In genomic region chr9:38643456-38644173, GRCh38 we compare ENCODE assay signal across 25 cellular contexts. TPM values are rescaled to one million over a fixed set of nuclear protein-coding genes. Genes with fewer than 3 reads are reported as not detected.
"Had no signal": no experiment of that assay in that cellular context is flagged by ENCODE, and none has a peak within 500 bp of the region (broad histone marks: within the 10 kb centered on the region; RNA-seq: fewer than 3 reads in every experiment).

No MANE protein-coding gene starts in this region.

- H3K36me3 ChIP-seq: colonic mucosa, heart left ventricle, left ventricle myocardium inferior, prostate gland, thoracic aorta, upper lobe of left lung had no signal

- H3K4me3 ChIP-seq: colonic mucosa, heart left ventricle, left ventricle myocardium inferior, prostate gland, skin epidermis, thoracic aorta, upper lobe of left lung had no signal

- DNase-seq: activated CD4-positive, alpha-beta memory T cell treated with anti-CD3 and anti-CD28 coated beads, Interleukin-2, amount 10 ng/mL, durations not matched to agents 7 days and 5 days; activated CD4-positive, alpha-beta T cell treated with anti-CD3 and anti-CD28 coated beads for 36 hours; activated CD8-positive, alpha-beta memory T cell treated with anti-CD3 and anti-CD28 coated beads, Interleukin-2, amount 10 ng/mL, durations not matched to agents 7 days and 5 days; activated naive CD4-positive, alpha-beta T cell treated with Interleukin-2 at 50 U/mL for 16 hours; activated naive CD8-positive, alpha-beta T cell treated with anti-CD3 and anti-CD28 coated beads, Interleukin-2, amount 10 ng/mL, durations not matched to agents 7 days and 5 days; central memory CD4-positive, alpha-beta T cell; colonic mucosa; erythroblast; heart left ventricle; kidney; left ventricle myocardium inferior; mammary epithelial cell; right cardiac atrium; stimulated activated CD4-positive, alpha-beta T cell treated with anti-CD3 and anti-CD28 coated beads, Interleukin-15, amount 100 ng/mL, for 24 hours; stimulated activated CD4-positive, alpha-beta T cell treated with anti-CD3 and anti-CD28 coated beads, Interleukin-4, amount 100 ng/mL, for 1 hour; stimulated activated naive CD8-positive, alpha-beta T cell treated with anti-CD3 and anti-CD28 coated beads, Interleukin-15, amount 100 ng/mL, for 72 hours had no signal

- H3K36me3 Mint-ChIP-seq: activated CD8-positive, alpha-beta memory T cell treated with anti-CD3 and anti-CD28 coated beads, Interleukin-2, amount 10 ng/mL, durations not matched to agents 7 days and 5 days; activated naive CD8-positive, alpha-beta T cell treated with anti-CD3 and anti-CD28 coated beads, Interleukin-2, amount 10 ng/mL, durations not matched to agents 7 days and 5 days; brain; WTC11 had no signal

- H3K9me3 Mint-ChIP-seq: activated CD4-positive, alpha-beta memory T cell treated with anti-CD3 and anti-CD28 coated beads, Interleukin-2, amount 10 ng/mL, durations not matched to agents 7 days and 5 days; activated naive CD8-positive, alpha-beta T cell treated with anti-CD3 and anti-CD28 coated beads, Interleukin-2, amount 10 ng/mL, durations not matched to agents 7 days and 5 days; activated T-helper 2 cell treated with anti-CD3 and anti-CD28 coated beads, Interferon-gamma antibody, Interleukin-2, Interleukin-4, amounts not matched to agents 10 μg/mL and 5 μg/mL and 100 μg/mL, durations not matched to agents 14 hours and 24 hours and 36 hours; brain; stimulated activated naive CD8-positive, alpha-beta T cell treated with anti-CD3 and anti-CD28 coated beads, Interleukin-15, amount 100 ng/mL, for 72 hours; T-helper 2 cell treated with Interferon-gamma antibody and Interleukin-4, amounts not matched to agents 5 μg/mL and 100 μg/mL, for 36 hours had no signal

- H3K27ac ChIP-seq: colonic mucosa, heart left ventricle, left ventricle myocardium inferior, prostate gland, skin epidermis, thoracic aorta, upper lobe of left lung had no signal

- H3K4me1 ChIP-seq: colonic mucosa, prostate gland, upper lobe of left lung had no signal

- ATAC-seq: activated CD4-positive, alpha-beta T cell treated with anti-CD3 and anti-CD28 coated beads for 36 hours; activated CD8-positive, alpha-beta memory T cell treated with anti-CD3 and anti-CD28 coated beads, Interleukin-2, amount 10 ng/mL, durations not matched to agents 7 days and 5 days; heart left ventricle; right cardiac atrium; stimulated activated naive CD8-positive, alpha-beta T cell treated with anti-CD3 and anti-CD28 coated beads, Interleukin-15, amount 100 ng/mL, for 72 hours had no signal

- H3K9me3 ChIP-seq: colonic mucosa, heart left ventricle, left ventricle myocardium inferior, prostate gland, thoracic aorta, upper lobe of left lung had no signal

- H3K4me3 Mint-ChIP-seq: activated CD4-positive, alpha-beta memory T cell treated with anti-CD3 and anti-CD28 coated beads, Interleukin-2, amount 10 ng/mL, durations not matched to agents 7 days and 5 days; activated CD4-positive, alpha-beta T cell treated with anti-CD3 and anti-CD28 coated beads for 36 hours; activated CD8-positive, alpha-beta memory T cell treated with anti-CD3 and anti-CD28 coated beads, Interleukin-2, amount 10 ng/mL, durations not matched to agents 7 days and 5 days; activated naive CD8-positive, alpha-beta T cell treated with anti-CD3 and anti-CD28 coated beads, Interleukin-2, amount 10 ng/mL, durations not matched to agents 7 days and 5 days; brain; neural crest cell; stimulated activated naive CD8-positive, alpha-beta T cell treated with anti-CD3 and anti-CD28 coated beads, Interleukin-15, amount 100 ng/mL, for 72 hours; T-helper 2 cell treated with Interferon-gamma antibody and Interleukin-4, amounts not matched to agents 5 μg/mL and 100 μg/mL, for 36 hours; WTC11 had no signal

- H3K27ac Mint-ChIP-seq: activated CD4-positive, alpha-beta memory T cell treated with anti-CD3 and anti-CD28 coated beads, Interleukin-2, amount 10 ng/mL, durations not matched to agents 7 days and 5 days; activated CD4-positive, alpha-beta T cell treated with anti-CD3 and anti-CD28 coated beads for 36 hours; activated CD8-positive, alpha-beta memory T cell treated with anti-CD3 and anti-CD28 coated beads, Interleukin-2, amount 10 ng/mL, durations not matched to agents 7 days and 5 days; activated naive CD8-positive, alpha-beta T cell treated with anti-CD3 and anti-CD28 coated beads, Interleukin-2, amount 10 ng/mL, durations not matched to agents 7 days and 5 days; activated T-helper 2 cell treated with anti-CD3 and anti-CD28 coated beads, Interferon-gamma antibody, Interleukin-2, Interleukin-4, amounts not matched to agents 10 μg/mL and 5 μg/mL and 100 μg/mL, durations not matched to agents 14 hours and 24 hours and 36 hours; brain; stimulated activated naive CD8-positive, alpha-beta T cell treated with anti-CD3 and anti-CD28 coated beads, Interleukin-15, amount 100 ng/mL, for 72 hours; T-helper 2 cell treated with Interferon-gamma antibody and Interleukin-4, amounts not matched to agents 5 μg/mL and 100 μg/mL, for 36 hours; WTC11 had no signal

- H3K4me1 Mint-ChIP-seq: activated CD4-positive, alpha-beta memory T cell treated with anti-CD3 and anti-CD28 coated beads, Interleukin-2, amount 10 ng/mL, durations not matched to agents 7 days and 5 days; activated CD4-positive, alpha-beta T cell treated with anti-CD3 and anti-CD28 coated beads for 36 hours; activated CD8-positive, alpha-beta memory T cell treated with anti-CD3 and anti-CD28 coated beads, Interleukin-2, amount 10 ng/mL, durations not matched to agents 7 days and 5 days; activated naive CD8-positive, alpha-beta T cell treated with anti-CD3 and anti-CD28 coated beads, Interleukin-2, amount 10 ng/mL, durations not matched to agents 7 days and 5 days; stimulated activated naive CD8-positive, alpha-beta T cell treated with anti-CD3 and anti-CD28 coated beads, Interleukin-15, amount 100 ng/mL, for 72 hours had no signal

- H3K27me3 ChIP-seq: colonic mucosa, upper lobe of left lung had no signal

- H3K27me3 Mint-ChIP-seq: activated CD4-positive, alpha-beta memory T cell treated with anti-CD3 and anti-CD28 coated beads, Interleukin-2, amount 10 ng/mL, durations not matched to agents 7 days and 5 days had no signal

RNA-seq across cellular contexts. Expression of gene ANKRD18A, which starts 23.2 kb away (rescaled TPM):
- total RNA-seq: thoracic aorta had no signal
